31 cellular contexts compared by ENCODE assay signal in genomic region chr7:80054356-80054755, GRCh38.
DNase-seq lines count a peak whose midpoint lies in the region; ATAC-seq, FAIRE-seq and TF ChIP-seq lines count a peak whose summit lies in the region.
"Had no signal": no experiment of that assay in that cellular context is flagged by ENCODE, and none has a peak within 500 bp of the region (broad histone marks: within the 10 kb centered on the region; RNA-seq: fewer than 3 reads in every experiment).

No MANE protein-coding gene starts in this region.

- no peak for TF ChIP-seq POLR2A in H54 (IDR thresholded peaks at IDR 0.05; ENCODE audit: low read depth, low read length)

- dilution Hi-C loops in mammary epithelial cell (cut with HindIII; ENCODE audit: low sequenced_read_pairs), result no loop called here

- H3K27ac Mint-ChIP-seq in activated T-helper 1 cell treated with anti-CD3 and anti-CD28 coated beads, Interleukin-12 subunit alpha, Interleukin-12 subunit beta, Interleukin-2, Interleukin-4 antibody, amounts not matched to agents 30 ng/mL and 10 ng/mL and 1 ng/mL, durations not matched to agents 14 hours and 24 hours and 36 hours, result no peak overlapping the region
- H3K27ac Mint-ChIP-seq in activated naive CD4-positive, alpha-beta T cell treated with anti-CD3 and anti-CD28 coated beads, Interleukin-2, amount 50 U/mL, for 72 hours, result no peak overlapping the region
- H3K27ac Mint-ChIP-seq: activated CD4-positive, alpha-beta T cell treated with anti-CD3 and anti-CD28 coated beads for 36 hours; activated CD8-positive, alpha-beta T cell treated with anti-CD3 and anti-CD28 coated beads, Interleukin-2, amount 10 ng/mL, durations not matched to agents 7 days and 5 days; activated naive CD8-positive, alpha-beta T cell treated with anti-CD3 and anti-CD28 coated beads, Interleukin-2, amount 10 ng/mL, durations not matched to agents 7 days and 5 days; CD4-positive, alpha-beta T cell; memory B cell; nephron progenitor cell; stimulated activated effector memory CD8-positive, alpha-beta T cell treated with anti-CD3 and anti-CD28 coated beads, Interleukin-12 subunit alpha, Interleukin-12 subunit beta, amount 100 ng/mL, for 72 hours had no signal

- in situ Hi-C loops in mammary epithelial cell (cut with MboI; ENCODE audit: low sequenced_read_pairs in 2 of 2), result no loop called here

- H3K4me1 Mint-ChIP-seq in activated T-helper 1 cell treated with anti-CD3 and anti-CD28 coated beads, Interleukin-12 subunit alpha, Interleukin-12 subunit beta, Interleukin-2, Interleukin-4 antibody, amounts not matched to agents 30 ng/mL and 10 ng/mL and 1 ng/mL, durations not matched to agents 14 hours and 24 hours and 36 hours (ENCODE audit: low read depth), result no peaks in the 10 kb centered on the region
- H3K4me1 Mint-ChIP-seq: activated CD4-positive, alpha-beta T cell treated with anti-CD3 and anti-CD28 coated beads for 36 hours; activated naive CD8-positive, alpha-beta T cell treated with anti-CD3 and anti-CD28 coated beads, Interleukin-2, amount 10 ng/mL, durations not matched to agents 7 days and 5 days; central memory CD8-positive, alpha-beta T cell; memory B cell; stimulated activated effector memory CD8-positive, alpha-beta T cell treated with anti-CD3 and anti-CD28 coated beads, Interleukin-12 subunit alpha, Interleukin-12 subunit beta, amount 100 ng/mL, for 72 hours had no signal

- no peaks in the 10 kb centered on the region for H3K36me3 ChIP-seq in mammary epithelial cell (ENCODE audit: insufficient read depth, low read length)
- H3K36me3 ChIP-seq: esophagus muscularis mucosa, ovary, Peyer's patch, transverse colon had no signal

- no peak for TF ChIP-seq CTCF in AG04450 (IDR thresholded peaks at IDR 0.05; ENCODE audit: low read depth, low read length)
- TF ChIP-seq CTCF in mammary epithelial cell (conservative IDR thresholded peaks at IDR 0.05 in 1 of 2, IDR thresholded peaks at IDR 0.05 in 1 of 2; ENCODE audit: extremely low read depth in 1 of 2, insufficient read depth in 1 of 2, low read depth in 1 of 2, low read length in 2 of 2), result no peak
- TF ChIP-seq CTCF in fibroblast of pulmonary artery (IDR thresholded peaks at IDR 0.05; ENCODE audit: low read length, missing control alignments), result no peak

- 60% methylated on average over 2 of the region's 2 CpGs for WGBS in mammary epithelial cell (ENCODE audit: low coverage, missing lambda C conversion rate)

- no peak overlapping the region for H3K9ac ChIP-seq in mammary epithelial cell (ENCODE audit: insufficient read depth, low read length)

- no TSS peak for BruUV-seq in mammary epithelial cell (replicated peaks; lab: Mats Ljungman, UMichigan)

- H3K9me3 ChIP-seq in AG04450 (ENCODE audit: control insufficient read depth, insufficient read depth, low read length), result no peaks in the 10 kb centered on the region
- no peaks in the 10 kb centered on the region for H3K9me3 ChIP-seq in mammary epithelial cell (replicated peaks; ENCODE audit: insufficient read depth, low read length)
- H3K9me3 ChIP-seq: esophagus muscularis mucosa, ovary, Peyer's patch, transverse colon had no signal

- H3K4me3 ChIP-seq in AG04450 (ENCODE audit: low read depth, low read length), result no peak overlapping the region
- H3K4me3 ChIP-seq in mammary epithelial cell (replicated peaks in 1 of 3; ENCODE audit: insufficient read depth in 1 of 3, low read depth in 2 of 3, low read length in 3 of 3), result no peak overlapping the region
- no peak overlapping the region for H3K4me3 ChIP-seq in fibroblast of pulmonary artery (replicated peaks; ENCODE audit: low read depth, low read length)
- H3K4me3 ChIP-seq: esophagus muscularis mucosa, GM12878, ovary, Peyer's patch, transverse colon had no signal

- H3K27ac ChIP-seq in AG04450 (ENCODE audit: low read depth, low read length) (no peak overlapping the region), mammary epithelial cell (ENCODE audit: insufficient read depth, low read depth, low read length) (no peak overlapping the region)
- H3K27ac ChIP-seq: esophagus muscularis mucosa, ovary, Peyer's patch, transverse colon had no signal

- no peaks in the 10 kb centered on the region for H3K79me2 ChIP-seq in mammary epithelial cell (ENCODE audit: insufficient read depth, low read length)

- FAIRE-seq in H54 (lab: Jason Lieb, UNC), result peak; percentile 43
- FAIRE-seq: A204.1, GM12878 had no signal

- no peak for ATAC-seq in HG02798 (IDR thresholded peaks at IDR 0.05; ENCODE audit: poor library complexity, unreplicated experiment)
- ATAC-seq in activated naive CD4-positive, alpha-beta T cell treated with anti-CD3 and anti-CD28 coated beads, Interleukin-2, amount 50 U/mL, for 72 hours, result no peak
- ATAC-seq: activated CD4-positive, alpha-beta T cell treated with anti-CD3 and anti-CD28 coated beads for 36 hours; activated CD8-positive, alpha-beta T cell treated with anti-CD3 and anti-CD28 coated beads, Interleukin-2, amount 10 ng/mL, durations not matched to agents 7 days and 5 days; GM12878; stimulated activated effector memory CD8-positive, alpha-beta T cell treated with anti-CD3 and anti-CD28 coated beads, Interleukin-12 subunit alpha, Interleukin-12 subunit beta, amount 100 ng/mL, for 72 hours had no signal

- no peaks in the 10 kb centered on the region for H4K20me1 ChIP-seq in mammary epithelial cell (ENCODE audit: insufficient read depth, low read length)

- H3K27me3 ChIP-seq in AG04450 (ENCODE audit: control insufficient read depth, insufficient read depth, low read length) (no peaks in the 10 kb centered on the region), mammary epithelial cell (ENCODE audit: insufficient read depth, low read length) (peaks cover 2% of the 10 kb centered on the region)
- H3K27me3 ChIP-seq: esophagus muscularis mucosa, ovary, Peyer's patch, transverse colon had no signal

- H3K27me3 Mint-ChIP-seq in activated T-helper 1 cell treated with anti-CD3 and anti-CD28 coated beads, Interleukin-12 subunit alpha, Interleukin-12 subunit beta, Interleukin-2, Interleukin-4 antibody, amounts not matched to agents 30 ng/mL and 10 ng/mL and 1 ng/mL, durations not matched to agents 14 hours and 24 hours and 36 hours (ENCODE audit: insufficient read depth), result peaks cover 3% of the 10 kb centered on the region
- H3K27me3 Mint-ChIP-seq: activated CD4-positive, alpha-beta T cell treated with anti-CD3 and anti-CD28 coated beads for 36 hours; activated naive CD8-positive, alpha-beta T cell treated with anti-CD3 and anti-CD28 coated beads, Interleukin-2, amount 10 ng/mL, durations not matched to agents 7 days and 5 days; CD4-positive, alpha-beta T cell; central memory CD8-positive, alpha-beta T cell; memory B cell had no signal

- no peaks in the 10 kb centered on the region for H3K4me1 ChIP-seq in mammary epithelial cell (ENCODE audit: insufficient read depth, low read length)
- H3K4me1 ChIP-seq: esophagus muscularis mucosa, Peyer's patch, transverse colon had no signal

- intact Hi-C loops in mammary epithelial cell (cut with micrococcal nuclease), result no loop called here
- intact Hi-C loops in activated T-helper 1 cell treated with anti-CD3 and anti-CD28 coated beads, Interleukin-12 subunit alpha, Interleukin-12 subunit beta, Interleukin-2, Interleukin-4 antibody, amounts not matched to agents 30 ng/mL and 10 ng/mL and 1 ng/mL, durations not matched to agents 14 hours and 24 hours and 36 hours (cut with micrococcal nuclease), result no loop called here

- no peak overlapping the region for H3K4me2 ChIP-seq in mammary epithelial cell (ENCODE audit: insufficient read depth, low read depth, low read length)

- DNase-seq in AG04450 (ENCODE audit: low read depth, low spot score), result peak; percentile 64
- no peak for DNase-seq in H54 (ENCODE audit: insufficient read length, low spot score)
- peak; percentile 9 for DNase-seq in mammary epithelial cell
- peak; percentile 44 for DNase-seq in fibroblast of pulmonary artery (ENCODE audit: low read depth)
- no peak for DNase-seq in activated T-helper 1 cell treated with anti-CD3 and anti-CD28 coated beads, Interleukin-12 subunit alpha, Interleukin-12 subunit beta, Interleukin-2, Interleukin-4 antibody, amounts not matched to agents 30 ng/mL and 10 ng/mL and 1 ng/mL, durations not matched to agents 14 hours and 24 hours and 36 hours (ENCODE audit: low spot score)
- DNase-seq in A172 (ENCODE audit: low spot score), result no peak
- DNase-seq in activated naive CD4-positive, alpha-beta T cell treated with anti-CD3 and anti-CD28 coated beads, Interleukin-2, amount 50 U/mL, for 72 hours (ENCODE audit: low spot score in 2 of 2), result no peak
- DNase-seq: activated CD4-positive, alpha-beta T cell treated with anti-CD3 and anti-CD28 coated beads for 36 hours; activated CD8-positive, alpha-beta T cell treated with anti-CD3 and anti-CD28 coated beads, Interleukin-2, amount 10 ng/mL, durations not matched to agents 7 days and 5 days; activated gamma-delta T cell; activated naive CD8-positive, alpha-beta T cell treated with anti-CD3 and anti-CD28 coated beads, Interleukin-2, amount 10 ng/mL, durations not matched to agents 7 days and 5 days; CD4-positive, alpha-beta T cell; dermis blood vessel endothelial cell; glutamatergic neuron; Karpas-422; NCI-H1436; NCI-H2081 treated with DMSO at 0.1 percent for 48 hours; NCI-H748 treated with DMSO at 0.1 percent for 48 hours; nephron progenitor cell; ovary; Peyer's patch; SHP77 treated with DMSO at 0.1 percent for 48 hours; T-helper 9 cell; transverse colon had no signal

- no peaks in the 10 kb centered on the region for H3K36me3 Mint-ChIP-seq in activated T-helper 1 cell treated with anti-CD3 and anti-CD28 coated beads, Interleukin-12 subunit alpha, Interleukin-12 subunit beta, Interleukin-2, Interleukin-4 antibody, amounts not matched to agents 30 ng/mL and 10 ng/mL and 1 ng/mL, durations not matched to agents 14 hours and 24 hours and 36 hours (ENCODE audit: low read depth)
- H3K36me3 Mint-ChIP-seq in activated naive CD4-positive, alpha-beta T cell treated with anti-CD3 and anti-CD28 coated beads, Interleukin-2, amount 50 U/mL, for 72 hours, result no peaks in the 10 kb centered on the region
- H3K36me3 Mint-ChIP-seq: activated naive CD8-positive, alpha-beta T cell treated with anti-CD3 and anti-CD28 coated beads, Interleukin-2, amount 10 ng/mL, durations not matched to agents 7 days and 5 days; memory B cell; stimulated activated effector memory CD8-positive, alpha-beta T cell treated with anti-CD3 and anti-CD28 coated beads, Interleukin-12 subunit alpha, Interleukin-12 subunit beta, amount 100 ng/mL, for 72 hours had no signal

- H3K4me3 Mint-ChIP-seq in activated T-helper 1 cell treated with anti-CD3 and anti-CD28 coated beads, Interleukin-12 subunit alpha, Interleukin-12 subunit beta, Interleukin-2, Interleukin-4 antibody, amounts not matched to agents 30 ng/mL and 10 ng/mL and 1 ng/mL, durations not matched to agents 14 hours and 24 hours and 36 hours, result no peak overlapping the region
- H3K4me3 Mint-ChIP-seq: activated CD4-positive, alpha-beta T cell treated with anti-CD3 and anti-CD28 coated beads for 36 hours; activated CD8-positive, alpha-beta T cell treated with anti-CD3 and anti-CD28 coated beads, Interleukin-2, amount 10 ng/mL, durations not matched to agents 7 days and 5 days; activated naive CD8-positive, alpha-beta T cell treated with anti-CD3 and anti-CD28 coated beads, Interleukin-2, amount 10 ng/mL, durations not matched to agents 7 days and 5 days; CD4-positive, alpha-beta T cell; central memory CD8-positive, alpha-beta T cell; memory B cell; nephron progenitor cell; stimulated activated effector memory CD8-positive, alpha-beta T cell treated with anti-CD3 and anti-CD28 coated beads, Interleukin-12 subunit alpha, Interleukin-12 subunit beta, amount 100 ng/mL, for 72 hours had no signal

- CTCF ChIA-PET in AG04450 (lab: Charles Lee) (interaction anchor here (1.1 kb wide), 1 partner anchor 338 kb away, joined by 3 read pairs; no protein-coding TSS in a partner anchor), mammary epithelial cell (lab: Charles Lee; ENCODE audit: low non-redundant PET) (no interaction called here)

- no peak overlapping the region for H2AFZ ChIP-seq in mammary epithelial cell (ENCODE audit: low read depth, low read length)

- no peaks in the 10 kb centered on the region for H3K9me3 Mint-ChIP-seq in activated T-helper 1 cell treated with anti-CD3 and anti-CD28 coated beads, Interleukin-12 subunit alpha, Interleukin-12 subunit beta, Interleukin-2, Interleukin-4 antibody, amounts not matched to agents 30 ng/mL and 10 ng/mL and 1 ng/mL, durations not matched to agents 14 hours and 24 hours and 36 hours
- H3K9me3 Mint-ChIP-seq in activated naive CD4-positive, alpha-beta T cell treated with anti-CD3 and anti-CD28 coated beads, Interleukin-2, amount 50 U/mL, for 72 hours, result no peaks in the 10 kb centered on the region
- H3K9me3 Mint-ChIP-seq: activated naive CD8-positive, alpha-beta T cell treated with anti-CD3 and anti-CD28 coated beads, Interleukin-2, amount 10 ng/mL, durations not matched to agents 7 days and 5 days; CD4-positive, alpha-beta T cell; memory B cell; nephron progenitor cell had no signal

- POLR2A ChIA-PET in AG04450 (lab: Yijun Ruan, JAX), result no interaction called here

Comparison
In these comparisons a context has a peak if more than half of its experiments do, and no peak if none do; other contexts are left out.
1. DNase-seq: peak in AG04450 (single experiment), mammary epithelial cell (single experiment) and fibroblast of pulmonary artery (single experiment); none in H54 (single experiment), activated T-helper 1 cell treated with anti-CD3 and anti-CD28 coated beads, Interleukin-12 subunit alpha, Interleukin-12 subunit beta, Interleukin-2, Interleukin-4 antibody, amounts not matched to agents 30 ng/mL and 10 ng/mL and 1 ng/mL, durations not matched to agents 14 hours and 24 hours and 36 hours (single experiment), A172 (single experiment) and activated naive CD4-positive, alpha-beta T cell treated with anti-CD3 and anti-CD28 coated beads, Interleukin-2, amount 50 U/mL, for 72 hours (0 of 2).